In the genomic region with DNA sequence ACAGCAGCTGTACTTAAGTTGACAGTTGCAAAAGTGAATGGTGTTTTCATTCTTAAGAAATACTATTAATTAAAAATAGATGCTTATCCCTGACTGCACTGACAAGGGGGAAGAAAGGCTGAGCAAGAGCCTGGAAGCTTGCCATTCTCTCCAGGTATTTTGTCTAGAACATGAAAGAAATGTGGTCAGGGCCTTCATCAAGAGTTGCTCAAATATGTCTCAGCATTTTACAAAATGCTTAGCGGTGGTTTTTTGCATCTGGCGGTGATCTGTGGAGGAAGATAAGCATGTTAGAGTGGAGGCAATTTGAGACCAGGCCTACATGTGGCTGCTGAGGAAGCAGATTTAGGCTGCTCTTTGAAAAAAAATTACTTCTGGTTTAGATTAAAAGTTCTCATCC, we compare ENCODE assay signal across 19 cellular contexts. TPM values are rescaled to one million over a fixed set of nuclear protein-coding genes. Genes with fewer than 3 reads are reported as not detected.
DNase-seq lines count a peak whose midpoint lies in the region; ATAC-seq and TF ChIP-seq lines count a peak whose summit lies in the region.
"Had no signal": no experiment of that assay in that cellular context is flagged by ENCODE, and none has a peak within 500 bp of the region (broad histone marks: within the 10 kb centered on the region; RNA-seq: fewer than 3 reads in every experiment).

No MANE protein-coding gene starts in this region.

- H3K9ac ChIP-seq in trophoblast cell (ENCODE audit: low read length) (no peak overlapping the region), PC-3 (ENCODE audit: low read length) (no peak overlapping the region)

- H3K4me1 ChIP-seq in trophoblast cell (ENCODE audit: control insufficient read depth in 1 of 2, insufficient read depth in 2 of 2, low read length in 2 of 2), result no peaks in the 10 kb centered on the region
- H3K4me1 ChIP-seq in PC-3 (ENCODE audit: insufficient read depth, low read length), result 0 out of 2 replicates have a peak, but pooled peaks cover 6% of the 10 kb centered on the region
- H3K4me1 ChIP-seq: SJSA1 had no signal

- no peak overlapping the region for H3K18ac ChIP-seq in trophoblast cell (ENCODE audit: low read length)

- no peak overlapping the region for H2BK120ac ChIP-seq in trophoblast cell (ENCODE audit: insufficient read depth, low read length, poor library complexity)

- H3K9me3 Mint-ChIP-seq in activated CD4-positive, alpha-beta T cell treated with anti-CD3 and anti-CD28 coated beads, Interleukin-2, amount 10 ng/mL, durations not matched to agents 24 days and 14 days, result no peaks in the 10 kb centered on the region

- H4K20me1 ChIP-seq in PC-3 (ENCODE audit: low read length), result no peaks in the 10 kb centered on the region

- intact Hi-C loops in activated CD4-positive, alpha-beta T cell treated with anti-CD3 and anti-CD28 coated beads, Interleukin-2, amount 10 ng/mL, durations not matched to agents 24 days and 14 days (cut with micrococcal nuclease), result no loop called here
- intact Hi-C loops in PC-3 (cut with micrococcal nuclease), result no loop called here

- no peak overlapping the region for H3K23ac ChIP-seq in trophoblast cell (ENCODE audit: low read length)

- peak; percentile 44 for DNase-seq in activated CD4-positive, alpha-beta T cell treated with anti-CD3 and anti-CD28 coated beads, Interleukin-2, amount 10 ng/mL, durations not matched to agents 24 days and 14 days
- DNase-seq in activated CD4-positive, alpha-beta T cell treated with anti-CD3 and anti-CD28 coated beads for 1 hour, result no peak
- DNase-seq in RPMI8226, result peak; percentile 89
- DNase-seq in astrocyte of the hippocampus (ENCODE audit: low read depth, low spot score), result peak; percentile 28
- peak; percentile 33 to 66 for DNase-seq in trophoblast cell
- DNase-seq in HK-2 (ENCODE audit: unreplicated experiment), result no peak
- no peak for DNase-seq in PC-3
- DNase-seq: 8988T, GDM1, H9, NCI-H1105, NCI-H1694, NCI-H2081 treated with DMSO at 0.1 percent for 48 hours, NCI-H510A treated with DMSO at 0.1 percent for 48 hours, NCI-H82 had no signal

- no peak overlapping the region for H3K4me3 Mint-ChIP-seq in activated CD4-positive, alpha-beta T cell treated with anti-CD3 and anti-CD28 coated beads, Interleukin-2, amount 10 ng/mL, durations not matched to agents 24 days and 14 days
- H3K4me3 Mint-ChIP-seq: B cell, H9 had no signal

- no peak overlapping the region for H3K4me2 ChIP-seq in trophoblast cell (ENCODE audit: low read length)
- no peak overlapping the region for H3K4me2 ChIP-seq in PC-3 (ENCODE audit: low read length)

- H3K27me3 ChIP-seq in trophoblast cell (ENCODE audit: insufficient read depth, low read length), result no peaks in the 10 kb centered on the region
- H3K27me3 ChIP-seq in PC-3 (ENCODE audit: low read length), result no peaks in the 10 kb centered on the region

- peaks cover 8% of the 10 kb centered on the region for H3K36me3 Mint-ChIP-seq in activated CD4-positive, alpha-beta T cell treated with anti-CD3 and anti-CD28 coated beads, Interleukin-2, amount 10 ng/mL, durations not matched to agents 24 days and 14 days (ENCODE audit: low read depth)

- H3K79me1 ChIP-seq in trophoblast cell (ENCODE audit: low read length), result no peaks in the 10 kb centered on the region

- H2BK5ac ChIP-seq in trophoblast cell (ENCODE audit: low read depth, low read length, poor library complexity), result no peak overlapping the region

- no peaks in the 10 kb centered on the region for H3F3A ChIP-seq in PC-3 (ENCODE audit: low read length, unreplicated experiment)

- WGBS in trophoblast cell (ENCODE audit: extremely low coverage, insufficient coverage, insufficient read length), result no CpG with 5 or more reads among the region's 2 CpGs

- H4K91ac ChIP-seq in trophoblast cell (ENCODE audit: low read depth, low read length), result no peak overlapping the region

- no peaks in the 10 kb centered on the region for H3K79me2 ChIP-seq in trophoblast cell (ENCODE audit: control insufficient read depth, insufficient read depth, low read length, poor library complexity)
- H3K79me2 ChIP-seq in PC-3 (ENCODE audit: low read length), result no peaks in the 10 kb centered on the region

- CTCF ChIA-PET in PC-3 (lab: Charles Lee), result no interaction called here

- H3K4me3 ChIP-seq in trophoblast cell (ENCODE audit: low read depth, low read length) (no peak overlapping the region), PC-3 (ENCODE audit: low read length) (no peak overlapping the region)
- H3K4me3 ChIP-seq: SJSA1 had no signal

- no peak overlapping the region for H3K27ac ChIP-seq in trophoblast cell (ENCODE audit: low read depth, low read length)
- no peak overlapping the region for H3K27ac ChIP-seq in PC-3 (ENCODE audit: low read length)
- H3K27ac ChIP-seq: SJSA1 had no signal

- no peak overlapping the region for H2AK5ac ChIP-seq in trophoblast cell (ENCODE audit: low read length)

- H2AFZ ChIP-seq in trophoblast cell (ENCODE audit: insufficient read depth, low read length, poor library complexity), result no peak overlapping the region
- no peak overlapping the region for H2AFZ ChIP-seq in PC-3 (ENCODE audit: low read length)

- peaks cover 26% of the 10 kb centered on the region for H3K4me1 Mint-ChIP-seq in activated CD4-positive, alpha-beta T cell treated with anti-CD3 and anti-CD28 coated beads, Interleukin-2, amount 10 ng/mL, durations not matched to agents 24 days and 14 days
- H3K4me1 Mint-ChIP-seq: H9 had no signal

- no peak overlapping the region for H2BK12ac ChIP-seq in trophoblast cell (ENCODE audit: low read length)

- no peak for TF ChIP-seq CTCF in PC-3 (conservative IDR thresholded peaks at IDR 0.05; ENCODE audit: low read depth, low read length)

- no TSS peak for BruUV-seq in PC-3 (replicated peaks; lab: Mats Ljungman, UMichigan)

- peak overlapping the region; percentile 63 for H3K27ac Mint-ChIP-seq in activated CD4-positive, alpha-beta T cell treated with anti-CD3 and anti-CD28 coated beads, Interleukin-2, amount 10 ng/mL, durations not matched to agents 24 days and 14 days
- H3K27ac Mint-ChIP-seq: H9 had no signal

- no peaks in the 10 kb centered on the region for H3K36me3 ChIP-seq in trophoblast cell (ENCODE audit: control insufficient read depth in 1 of 2, insufficient read depth in 2 of 2, low read length in 2 of 2)
- H3K36me3 ChIP-seq in PC-3 (ENCODE audit: low read depth, low read length), result no peaks in the 10 kb centered on the region
- H3K36me3 ChIP-seq: SJSA1 had no signal

- H3K9me2 ChIP-seq in PC-3 (replicated peaks; ENCODE audit: low read length), result no peaks in the 10 kb centered on the region

- H4K8ac ChIP-seq in trophoblast cell (ENCODE audit: low read depth, low read length), result no peak overlapping the region

- H3K14ac ChIP-seq in trophoblast cell (ENCODE audit: low read length), result no peak overlapping the region

- POLR2A ChIA-PET in PC-3 (lab: Charles Lee; ENCODE audit: unreplicated experiment), result no interaction called here

- H3K9me3 ChIP-seq in trophoblast cell (ENCODE audit: insufficient read depth, low read depth, low read length), result no peaks in the 10 kb centered on the region
- H3K9me3 ChIP-seq in PC-3 (ENCODE audit: low read length), result no peaks in the 10 kb centered on the region
- H3K9me3 ChIP-seq: SJSA1 had no signal

- no peak overlapping the region for H3K4ac ChIP-seq in trophoblast cell (ENCODE audit: low read depth, low read length)

- ATAC-seq in HG02970 (IDR thresholded peaks at IDR 0.05; ENCODE audit: low FRiP score, unreplicated experiment) (no peak), PC-3 (no peak)

- H4K12ac ChIP-seq in trophoblast cell (ENCODE audit: low read depth, low read length), result no peak overlapping the region

- H3K27me3 Mint-ChIP-seq in activated CD4-positive, alpha-beta T cell treated with anti-CD3 and anti-CD28 coated beads, Interleukin-2, amount 10 ng/mL, durations not matched to agents 24 days and 14 days, result no peaks in the 10 kb centered on the region
- H3K27me3 Mint-ChIP-seq: B cell had no signal

RNA-seq across cellular contexts. Expression of a gene that starts 46.4 kb away (rescaled TPM):
- total RNA-seq in activated CD4-positive, alpha-beta T cell treated with anti-CD3 and anti-CD28 coated beads, Interleukin-2, amount 10 ng/mL, durations not matched to agents 24 days and 14 days, result 0.26 TPM in 1 of 2 replicates, not detected in the other
- 0.21 and 0.31 TPM in 2 replicates for polyA plus RNA-seq in trophoblast cell (2013)
- not detected in 2 replicates for total RNA-seq in PC-3 (2014; rRNA removed)
- polyA plus RNA-seq: AG04450 had no signal

Comparison
In these comparisons a context has a peak if more than half of its experiments do, and no peak if none do; other contexts are left out.
1. DNase-seq: peak in activated CD4-positive, alpha-beta T cell treated with anti-CD3 and anti-CD28 coated beads, Interleukin-2, amount 10 ng/mL, durations not matched to agents 24 days and 14 days (single experiment), RPMI8226 (single experiment), astrocyte of the hippocampus (single experiment) and trophoblast cell (2 of 2); none in activated CD4-positive, alpha-beta T cell treated with anti-CD3 and anti-CD28 coated beads for 1 hour (single experiment), HK-2 (single experiment) and PC-3 (single experiment).